Comparison of ENCODE assay signal across 9 cellular contexts in genomic region chr6:108492131-108492766, GRCh38.
A peak's percentile ranks its signal among the peaks of the same experiment; 100 is the strongest.
DNase-seq lines count a peak whose midpoint lies in the region; ATAC-seq and TF ChIP-seq lines count a peak whose summit lies in the region.
"Had no signal": no experiment of that assay in that cellular context is flagged by ENCODE, and none has a peak within 500 bp of the region (broad histone marks: within the 10 kb centered on the region; RNA-seq: fewer than 3 reads in every experiment).

No MANE protein-coding gene starts in this region.

- H3K4me3 ChIP-seq in NB4 (ENCODE audit: low read depth, low read length) (no peak overlapping the region), tibial nerve (no peak overlapping the region), suprapubic skin (no peak overlapping the region)

- no peak overlapping the region for H3K27ac Mint-ChIP-seq in activated CD4-positive, alpha-beta T cell treated with anti-CD3 and anti-CD28 coated beads for 36 hours
- no peak overlapping the region for H3K27ac Mint-ChIP-seq in activated B cell treated with CpG ODN at 0.5 μM for 24 hours
- no peak overlapping the region for H3K27ac Mint-ChIP-seq in immature natural killer cell
- H3K27ac Mint-ChIP-seq: activated naive CD8-positive, alpha-beta T cell had no signal

- H3K9me3 Mint-ChIP-seq in activated CD4-positive, alpha-beta T cell treated with anti-CD3 and anti-CD28 coated beads for 36 hours (ENCODE audit: low read depth): no peaks in the 10 kb centered on the region
- no peaks in the 10 kb centered on the region for H3K9me3 Mint-ChIP-seq in activated B cell treated with CpG ODN at 0.5 μM for 24 hours
- H3K9me3 Mint-ChIP-seq in immature natural killer cell: no peaks in the 10 kb centered on the region

- H3K4me1 Mint-ChIP-seq in activated CD4-positive, alpha-beta T cell treated with anti-CD3 and anti-CD28 coated beads for 36 hours: no peaks in the 10 kb centered on the region
- H3K4me1 Mint-ChIP-seq in activated B cell treated with CpG ODN at 0.5 μM for 24 hours: no peaks in the 10 kb centered on the region
- H3K4me1 Mint-ChIP-seq in immature natural killer cell: no peaks in the 10 kb centered on the region

- H3K36me3 ChIP-seq in tibial nerve (no peaks in the 10 kb centered on the region), suprapubic skin (no peaks in the 10 kb centered on the region)

- no peak overlapping the region for H3K4me3 Mint-ChIP-seq in activated CD4-positive, alpha-beta T cell treated with anti-CD3 and anti-CD28 coated beads for 36 hours
- no peak overlapping the region for H3K4me3 Mint-ChIP-seq in activated B cell treated with CpG ODN at 0.5 μM for 24 hours
- H3K4me3 Mint-ChIP-seq in immature natural killer cell: no peak overlapping the region
- H3K4me3 Mint-ChIP-seq: activated naive CD8-positive, alpha-beta T cell had no signal

- no peak for TF ChIP-seq EP300 in tibial nerve (IDR thresholded peaks at IDR 0.05)
- no peak for TF ChIP-seq EP300 in suprapubic skin (IDR thresholded peaks at IDR 0.05)

- H3K27me3 ChIP-seq in tibial nerve (no peaks in the 10 kb centered on the region), suprapubic skin (no peaks in the 10 kb centered on the region)

- no peak for DNase-seq in activated CD4-positive, alpha-beta T cell treated with anti-CD3 and anti-CD28 coated beads for 36 hours
- no peak for DNase-seq in activated CD4-positive, alpha-beta T cell treated with anti-CD3 and anti-CD28 coated beads for 1 hour
- DNase-seq in NB4 (ENCODE audit: low read depth): peak; percentile 74
- DNase-seq in activated B cell treated with CpG ODN at 0.5 μM for 24 hours: no peak
- peak in 2 of 3 donors; percentile 1 to 11 for DNase-seq in immature natural killer cell
- peak in 1 of 2 donors; percentile 9 for DNase-seq in tibial nerve (ENCODE audit: low spot score in 2 of 2)
- no peak for DNase-seq in suprapubic skin (ENCODE audit: low spot score in 2 of 2)

- POLR2A ChIA-PET in activated CD4-positive, alpha-beta T cell treated with anti-CD3 and anti-CD28 coated beads for 36 hours (lab: Charles Lee): interaction anchor here (0.6 kb wide), 2 partner anchors 417 to 871 kb away, joined by 3 read pairs; no protein-coding TSS in a partner anchor
- POLR2A ChIA-PET in activated B cell treated with CpG ODN at 0.5 μM for 24 hours (lab: Charles Lee): interaction anchor here (0.6 to 2.7 kb wide), 2 partner anchors 194 to 231 kb away, joined by 4 to 6 read pairs; partner anchors contain the start of gene SNX3

- TF ChIP-seq POLR2A in NB4 (IDR thresholded peaks at IDR 0.05; ENCODE audit: extremely low read depth, insufficient read length) (no peak), tibial nerve (IDR thresholded peaks at IDR 0.05) (no peak), suprapubic skin (IDR thresholded peaks at IDR 0.05) (no peak)

- peak; percentile 44 for ATAC-seq in activated CD4-positive, alpha-beta T cell treated with anti-CD3 and anti-CD28 coated beads for 36 hours
- ATAC-seq in activated B cell treated with CpG ODN at 0.5 μM for 24 hours (ENCODE audit: low read depth) (peak; percentile 40), HG02798 (IDR thresholded peaks at IDR 0.05; ENCODE audit: poor library complexity, unreplicated experiment) (no peak)

- CTCF ChIA-PET in activated CD4-positive, alpha-beta T cell treated with anti-CD3 and anti-CD28 coated beads for 36 hours (lab: Charles Lee): interaction anchor here (0.6 to 3.4 kb wide), 34 partner anchors 8 to 388 kb away, joined by 3 to 30 read pairs (median 4); partner anchors contain the start of gene SNX3
- CTCF ChIA-PET in activated B cell treated with CpG ODN at 0.5 μM for 24 hours (lab: Charles Lee): interaction anchor here (0.6 to 5.9 kb wide), 36 partner anchors 8 to 817 kb away, joined by 3 to 100 read pairs (median 4); partner anchors contain the start of genes AFG1L and SNX3

- intact Hi-C loops in activated CD4-positive, alpha-beta T cell treated with anti-CD3 and anti-CD28 coated beads for 36 hours (cut with DNase I, micrococcal nuclease): loop anchor here (1.0 to 5.0 kb wide), 6 partner anchors 231 to 379 kb away; partner anchors contain the start of gene SNX3 (in 1 of the 2)
- intact Hi-C loops in activated B cell treated with CpG ODN at 0.5 μM for 24 hours (cut with micrococcal nuclease): loop anchor here (1.0 to 5.0 kb wide), 3 partner anchors 242 to 379 kb away; no protein-coding TSS in a partner anchor

- TF ChIP-seq CTCF in NB4 (IDR thresholded peaks at IDR 0.05; ENCODE audit: low read depth, low read length) (peak; percentile 43), activated B cell treated with CpG ODN at 0.5 μM for 24 hours (IDR thresholded peaks at IDR 0.05) (no peak), tibial nerve (IDR thresholded peaks at IDR 0.05) (peak; percentile 26 to 55 (median 52)), suprapubic skin (IDR thresholded peaks at IDR 0.05) (peak in 1 of 2 donors; percentile 33)

- H3K27me3 Mint-ChIP-seq in activated CD4-positive, alpha-beta T cell treated with anti-CD3 and anti-CD28 coated beads for 36 hours: no peaks in the 10 kb centered on the region
- H3K27me3 Mint-ChIP-seq in activated B cell treated with CpG ODN at 0.5 μM for 24 hours (no peaks in the 10 kb centered on the region), immature natural killer cell (ENCODE audit: low read depth in 3 of 3) (no peaks in the 10 kb centered on the region)
- H3K27me3 Mint-ChIP-seq: activated naive CD8-positive, alpha-beta T cell had no signal

- H3K9me3 ChIP-seq in tibial nerve (no peaks in the 10 kb centered on the region), suprapubic skin (no peaks in the 10 kb centered on the region)

- H3K36me3 Mint-ChIP-seq in activated CD4-positive, alpha-beta T cell treated with anti-CD3 and anti-CD28 coated beads for 36 hours (ENCODE audit: low read depth): no peaks in the 10 kb centered on the region
- H3K36me3 Mint-ChIP-seq in activated B cell treated with CpG ODN at 0.5 μM for 24 hours (ENCODE audit: low read depth): peaks cover 3% of the 10 kb centered on the region
- H3K36me3 Mint-ChIP-seq in immature natural killer cell: peaks cover 3 to 8% (median 7%) of the 10 kb centered on the region in 3 donors

- no peak overlapping the region for H3K27ac ChIP-seq in tibial nerve
- H3K27ac ChIP-seq in suprapubic skin: no peak overlapping the region

- peaks cover 0 to 4% (median 0%) of the 10 kb centered on the region in 4 donors for H3K4me1 ChIP-seq in tibial nerve
- no peaks in the 10 kb centered on the region for H3K4me1 ChIP-seq in suprapubic skin

Comparison
In these comparisons a context has a peak if more than half of its experiments do, and no peak if none do; other contexts are left out.
1. DNase-seq: peak in NB4 (single experiment) and immature natural killer cell (2 of 3); none in activated CD4-positive, alpha-beta T cell treated with anti-CD3 and anti-CD28 coated beads for 36 hours (single experiment), activated CD4-positive, alpha-beta T cell treated with anti-CD3 and anti-CD28 coated beads for 1 hour (single experiment), activated B cell treated with CpG ODN at 0.5 μM for 24 hours (single experiment) and suprapubic skin (0 of 2).